1 cellular context compared by ENCODE assay signal in the genomic region with DNA sequence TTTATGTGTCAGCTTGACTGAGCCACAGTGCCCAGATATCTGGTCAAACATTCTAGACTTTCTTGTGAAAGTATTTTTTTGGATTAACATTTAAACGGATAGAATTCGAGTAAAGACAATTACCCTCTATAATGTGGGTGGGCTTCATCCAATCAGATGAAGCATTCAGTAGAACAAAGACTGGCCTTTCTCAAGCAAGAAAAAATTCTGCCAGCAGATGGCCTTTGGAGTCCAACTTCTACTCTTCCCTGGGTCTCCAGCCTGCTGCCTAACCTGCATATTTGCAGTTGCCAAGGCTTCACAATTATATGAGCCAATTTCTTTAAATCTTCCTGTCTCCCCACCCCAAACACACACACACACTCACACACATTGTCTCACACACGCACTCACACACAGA.
TF ChIP-seq lines count a peak whose summit lies in the region.

No MANE protein-coding gene starts in this region.

TF ChIP-seq in WTC11, 78 proteins besides CTCF, POLR2A, EP300 and RAD21 (continued from another document):
- TF ChIP-seq, protein P1, sequence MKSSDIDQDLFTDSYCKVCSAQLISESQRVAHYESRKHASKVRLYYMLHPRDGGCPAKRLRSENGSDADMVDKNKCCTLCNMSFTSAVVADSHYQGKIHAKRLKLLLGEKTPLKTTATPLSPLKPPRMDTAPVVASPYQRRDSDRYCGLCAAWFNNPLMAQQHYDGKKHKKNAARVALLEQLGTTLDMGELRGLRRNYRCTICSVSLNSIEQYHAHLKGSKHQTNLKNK (CRISPR knock-in tag; IDR thresholded peaks at IDR 0.05): no peak
- TF ChIP-seq, protein P2, sequence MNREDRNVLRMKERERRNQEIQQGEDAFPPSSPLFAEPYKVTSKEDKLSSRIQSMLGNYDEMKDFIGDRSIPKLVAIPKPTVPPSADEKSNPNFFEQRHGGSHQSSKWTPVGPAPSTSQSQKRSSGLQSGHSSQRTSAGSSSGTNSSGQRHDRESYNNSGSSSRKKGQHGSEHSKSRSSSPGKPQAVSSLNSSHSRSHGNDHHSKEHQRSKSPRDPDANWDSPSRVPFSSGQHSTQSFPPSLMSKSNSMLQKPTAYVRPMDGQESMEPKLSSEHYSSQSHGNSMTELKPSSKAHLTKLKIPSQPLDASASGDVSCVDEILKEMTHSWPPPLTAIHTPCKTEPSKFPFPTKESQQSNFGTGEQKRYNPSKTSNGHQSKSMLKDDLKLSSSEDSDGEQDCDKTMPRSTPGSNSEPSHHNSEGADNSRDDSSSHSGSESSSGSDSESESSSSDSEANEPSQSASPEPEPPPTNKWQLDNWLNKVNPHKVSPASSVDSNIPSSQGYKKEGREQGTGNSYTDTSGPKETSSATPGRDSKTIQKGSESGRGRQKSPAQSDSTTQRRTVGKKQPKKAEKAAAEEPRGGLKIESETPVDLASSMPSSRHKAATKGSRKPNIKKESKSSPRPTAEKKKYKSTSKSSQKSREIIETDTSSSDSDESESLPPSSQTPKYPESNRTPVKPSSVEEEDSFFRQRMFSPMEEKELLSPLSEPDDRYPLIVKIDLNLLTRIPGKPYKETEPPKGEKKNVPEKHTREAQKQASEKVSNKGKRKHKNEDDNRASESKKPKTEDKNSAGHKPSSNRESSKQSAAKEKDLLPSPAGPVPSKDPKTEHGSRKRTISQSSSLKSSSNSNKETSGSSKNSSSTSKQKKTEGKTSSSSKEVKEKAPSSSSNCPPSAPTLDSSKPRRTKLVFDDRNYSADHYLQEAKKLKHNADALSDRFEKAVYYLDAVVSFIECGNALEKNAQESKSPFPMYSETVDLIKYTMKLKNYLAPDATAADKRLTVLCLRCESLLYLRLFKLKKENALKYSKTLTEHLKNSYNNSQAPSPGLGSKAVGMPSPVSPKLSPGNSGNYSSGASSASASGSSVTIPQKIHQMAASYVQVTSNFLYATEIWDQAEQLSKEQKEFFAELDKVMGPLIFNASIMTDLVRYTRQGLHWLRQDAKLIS (CRISPR knock-in tag; IDR thresholded peaks at IDR 0.05; ENCODE audit: borderline replicate concordance): no peak
